In the genomic region with DNA sequence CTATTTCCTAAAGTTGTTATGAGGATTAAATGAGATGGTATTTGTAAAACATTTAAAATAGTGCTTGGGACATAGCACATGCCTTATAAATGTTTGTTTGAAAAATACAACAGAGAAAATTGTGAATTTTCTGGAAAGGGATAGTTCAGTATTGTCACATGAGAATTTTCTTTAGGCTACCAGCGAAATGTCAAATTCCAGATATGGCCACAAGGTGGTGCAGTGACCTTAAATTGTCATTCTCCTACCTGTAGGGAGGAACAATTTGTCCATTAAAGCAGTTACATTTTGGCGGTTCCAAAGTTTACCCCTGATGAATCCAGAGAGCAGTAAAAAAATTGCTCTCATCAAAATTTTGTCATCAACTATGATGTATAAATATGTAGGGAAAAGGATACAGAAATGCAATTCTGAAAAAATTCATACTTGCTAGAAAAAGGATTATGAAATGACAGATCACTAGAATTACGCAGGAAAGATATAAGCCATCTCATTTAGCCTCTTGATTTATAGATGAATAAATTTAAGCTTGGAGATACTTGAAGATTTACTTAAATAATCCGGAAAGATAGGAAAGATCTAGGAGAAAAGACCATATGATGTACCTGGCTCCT, we compare ENCODE assay signal across 8 cellular contexts. TPM values are rescaled to one million over a fixed set of nuclear protein-coding genes. Genes with fewer than 3 reads are reported as not detected.
A peak's percentile ranks its signal among the peaks of the same experiment; 100 is the strongest.
DNase-seq lines count a peak whose midpoint lies in the region; ATAC-seq lines count a peak whose summit lies in the region.

No MANE protein-coding gene starts in this region.

- intact Hi-C loops in head of caudate nucleus (cut with DNase I) = loop anchor here (5.0 kb wide), 1 partner anchor 133 kb away; no protein-coding TSS in a partner anchor

- DNase-seq in G401 (ENCODE audit: low spot score) (peak; percentile 58), KBM-7 (peak; percentile 68), SJCRH30 (peak; percentile 38 to 71), head of caudate nucleus (peak in 41 of 42 donors; percentile 3 to 86 (median 64)), putamen (ENCODE audit: low spot score) (peak; percentile 12), mesenteric fat pad (ENCODE audit: low spot score) (no peak)
- DNase-seq in activated naive CD4-positive, alpha-beta T cell (lab: John Stamatoyannopoulos, UW) = peak; percentile 5 to 56 (median 37)

- H3K4me1 ChIP-seq in SJCRH30 = no peaks in the 10 kb centered on the region

- no peaks in the 10 kb centered on the region for H3K27me3 ChIP-seq in SJCRH30

- H3K36me3 ChIP-seq in SJCRH30 = no peaks in the 10 kb centered on the region

- in situ Hi-C loops in G401 (cut with HindIII; ENCODE audit: low sequenced_read_pairs) = no loop called here
- in situ Hi-C loops in KBM-7 (cut with MboI; ENCODE audit: low pct_unique_long_range_greater_than_20kb, low sequenced_read_pairs) = loop anchor here (25.0 kb wide), 1 partner anchor 133 kb away; no protein-coding TSS in a partner anchor

- ATAC-seq in GM21447 (IDR thresholded peaks at IDR 0.05; ENCODE audit: unreplicated experiment) = no peak

- no peaks in the 10 kb centered on the region for H3K9me3 ChIP-seq in SJCRH30 (replicated peaks)

- H3K27ac ChIP-seq in SJCRH30 = no peak overlapping the region

- H3K4me3 ChIP-seq in SJCRH30 = no peak overlapping the region

RNA-seq across cellular contexts. Expression of gene TSHB, which starts 50.2 kb away (rescaled TPM):
- not detected in 2 replicates for total RNA-seq in G401 (2014; rRNA removed; shearing (Covaris generic))
- total RNA-seq in SJCRH30 (2014; rRNA removed; shearing (Covaris generic)) = not detected in 2 replicates
- not detected for total RNA-seq in mesenteric fat pad
